1 cellular context compared by ENCODE assay signal in genomic region chr2:148554459-148555247, GRCh38.
TF ChIP-seq lines count a peak whose summit lies in the region.

No MANE protein-coding gene starts in this region.

TF ChIP-seq in K562, 482 proteins besides CTCF, POLR2A, EP300 and RAD21:
- TF ChIP-seq HOXB6 (CRISPR knock-in tag; IDR thresholded peaks at IDR 0.05; ENCODE audit: borderline replicate concordance) (no peak), ELF1 (tag; IDR thresholded peaks at IDR 0.05) (no peak), POLR2G (IDR thresholded peaks at IDR 0.05; ENCODE audit: low read depth, low read length) (no peak), ESRRB (CRISPR knock-in tag; IDR thresholded peaks at IDR 0.05; ENCODE audit: borderline replicate concordance) (no peak), E2F1 (CRISPR knock-in tag; IDR thresholded peaks at IDR 0.05) (no peak), E2F6 (IDR thresholded peaks at IDR 0.05; ENCODE audit: borderline replicate concordance in 1 of 2, extremely low read depth in 1 of 2, insufficient read depth in 1 of 2, insufficient read length in 1 of 2, low read depth in 1 of 2, low read length in 1 of 2, poor library complexity in 1 of 2, severe bottlenecking in 1 of 2) (no peak), ZNF175 (CRISPR knock-in tag; IDR thresholded peaks at IDR 0.05; ENCODE audit: low read depth) (no peak), ARID3B (CRISPR knock-in tag; IDR thresholded peaks at IDR 0.05; ENCODE audit: borderline replicate concordance) (no peak), BDP1 (IDR thresholded peaks at IDR 0.05; ENCODE audit: insufficient read depth, insufficient read length) (no peak), HMG20A (CRISPR knock-in tag; conservative IDR thresholded peaks at IDR 0.05) (no peak), STAT6 (CRISPR knock-in tag; IDR thresholded peaks at IDR 0.05) (no peak)
